ENCODE assay signal across 11 cellular contexts in genomic region chr4:105194328-105195231, GRCh38. TPM values are rescaled to one million over a fixed set of nuclear protein-coding genes. Genes with fewer than 3 reads are reported as not detected.
DNase-seq lines count a peak whose midpoint lies in the region; ATAC-seq and TF ChIP-seq lines count a peak whose summit lies in the region.
"Had no signal": no experiment of that assay in that cellular context is flagged by ENCODE, and none has a peak within 500 bp of the region (broad histone marks: within the 10 kb centered on the region; RNA-seq: fewer than 3 reads in every experiment).

No MANE protein-coding gene starts in this region.

- no peak for DNase-seq in activated naive CD4-positive, alpha-beta T cell treated with Interleukin-2 at 50 U/mL for 16 hours
- DNase-seq in NCI-H2107 (lab: John Stamatoyannopoulos, UW): no peak
- DNase-seq in uterus: no peak
- no peak for DNase-seq in NCI-H128 (lab: John Stamatoyannopoulos, UW; ENCODE audit: unreplicated experiment)
- DNase-seq: left lung; stimulated activated CD4-positive, alpha-beta T cell treated with anti-CD3 and anti-CD28 coated beads, Interleukin-4, amount 100 ng/mL, for 4 hours had no signal

- H3K4me1 Mint-ChIP-seq in activated naive CD4-positive, alpha-beta T cell treated with anti-CD3 and anti-CD28 coated beads, Interleukin-2, amount 50 U/mL, for 24 hours: peaks cover 79% of the 10 kb centered on the region
- H3K4me1 Mint-ChIP-seq in activated T-helper 17 cell treated with anti-CD3 and anti-CD28 coated beads, Interleukin-2, amount 50 U/mL, for 72 hours: peaks cover 52% of the 10 kb centered on the region
- H3K4me1 Mint-ChIP-seq in stimulated activated naive CD8-positive, alpha-beta T cell treated with anti-CD3 and anti-CD28 coated beads, Interleukin-15, Interleukin-2, amounts not matched to agents 100 ng/mL and 50 ng/mL, for 24 hours (ENCODE audit: low read depth): peaks cover 78% of the 10 kb centered on the region

- H3K4me1 ChIP-seq in uterus: peaks cover 6% of the 10 kb centered on the region in 2 donors

- peak overlapping the region; percentile 16 for H3K4me3 Mint-ChIP-seq in activated naive CD4-positive, alpha-beta T cell treated with anti-CD3 and anti-CD28 coated beads, Interleukin-2, amount 50 U/mL, for 24 hours
- H3K4me3 Mint-ChIP-seq in activated T-helper 17 cell treated with anti-CD3 and anti-CD28 coated beads, Interleukin-2, amount 50 U/mL, for 72 hours: peak overlapping the region; percentile 20
- peak overlapping the region; percentile 28 for H3K4me3 Mint-ChIP-seq in stimulated activated naive CD8-positive, alpha-beta T cell treated with anti-CD3 and anti-CD28 coated beads, Interleukin-15, Interleukin-2, amounts not matched to agents 100 ng/mL and 50 ng/mL, for 24 hours
- H3K4me3 Mint-ChIP-seq: B cell had no signal

- no peak overlapping the region for H3K4me3 ChIP-seq in uterus
- H3K4me3 ChIP-seq: left lung had no signal

- no peaks in the 10 kb centered on the region for H3K9me3 ChIP-seq in uterus
- H3K9me3 ChIP-seq: left lung had no signal

- TF ChIP-seq CTCF in uterus (IDR thresholded peaks at IDR 0.05): no peak

- H3K36me3 ChIP-seq in uterus: no peaks in the 10 kb centered on the region
- H3K36me3 ChIP-seq: left lung had no signal

- H3K27ac Mint-ChIP-seq in activated naive CD4-positive, alpha-beta T cell treated with anti-CD3 and anti-CD28 coated beads, Interleukin-2, amount 50 U/mL, for 24 hours: peak overlapping the region; percentile 61
- peak overlapping the region; percentile 48 for H3K27ac Mint-ChIP-seq in activated T-helper 17 cell treated with anti-CD3 and anti-CD28 coated beads, Interleukin-2, amount 50 U/mL, for 72 hours
- peak overlapping the region; percentile 34 for H3K27ac Mint-ChIP-seq in stimulated activated naive CD8-positive, alpha-beta T cell treated with anti-CD3 and anti-CD28 coated beads, Interleukin-15, Interleukin-2, amounts not matched to agents 100 ng/mL and 50 ng/mL, for 24 hours
- H3K27ac Mint-ChIP-seq: B cell had no signal

- no peak overlapping the region for H3K27ac ChIP-seq in uterus

- TF ChIP-seq POLR2A in uterus (IDR thresholded peaks at IDR 0.05): no peak

- peaks cover 47% of the 10 kb centered on the region for H3K36me3 Mint-ChIP-seq in activated naive CD4-positive, alpha-beta T cell treated with anti-CD3 and anti-CD28 coated beads, Interleukin-2, amount 50 U/mL, for 24 hours
- peaks cover 95% of the 10 kb centered on the region for H3K36me3 Mint-ChIP-seq in activated T-helper 17 cell treated with anti-CD3 and anti-CD28 coated beads, Interleukin-2, amount 50 U/mL, for 72 hours (ENCODE audit: low read depth)
- H3K36me3 Mint-ChIP-seq in stimulated activated naive CD8-positive, alpha-beta T cell treated with anti-CD3 and anti-CD28 coated beads, Interleukin-15, Interleukin-2, amounts not matched to agents 100 ng/mL and 50 ng/mL, for 24 hours (ENCODE audit: low read depth): peaks cover 54% of the 10 kb centered on the region

- intact Hi-C loops in uterus (cut with DNase I; ENCODE audit: low total_unique reads): no loop called here

- H3K9me3 Mint-ChIP-seq in activated naive CD4-positive, alpha-beta T cell treated with anti-CD3 and anti-CD28 coated beads, Interleukin-2, amount 50 U/mL, for 24 hours: peaks cover 3% of the 10 kb centered on the region
- no peaks in the 10 kb centered on the region for H3K9me3 Mint-ChIP-seq in activated T-helper 17 cell treated with anti-CD3 and anti-CD28 coated beads, Interleukin-2, amount 50 U/mL, for 72 hours
- no peaks in the 10 kb centered on the region for H3K9me3 Mint-ChIP-seq in stimulated activated naive CD8-positive, alpha-beta T cell treated with anti-CD3 and anti-CD28 coated beads, Interleukin-15, Interleukin-2, amounts not matched to agents 100 ng/mL and 50 ng/mL, for 24 hours

- no peaks in the 10 kb centered on the region for H3K27me3 ChIP-seq in uterus
- H3K27me3 ChIP-seq: left lung had no signal

- ATAC-seq in HG02943 (IDR thresholded peaks at IDR 0.05; ENCODE audit: low read depth, unreplicated experiment): peak; percentile 77
- ATAC-seq in activated T-helper 17 cell treated with anti-CD3 and anti-CD28 coated beads, Interleukin-2, amount 50 U/mL, for 72 hours (replicated peaks): peak; percentile 65
- ATAC-seq: left lung had no signal

- no peaks in the 10 kb centered on the region for H3K27me3 Mint-ChIP-seq in activated naive CD4-positive, alpha-beta T cell treated with anti-CD3 and anti-CD28 coated beads, Interleukin-2, amount 50 U/mL, for 24 hours
- H3K27me3 Mint-ChIP-seq in activated T-helper 17 cell treated with anti-CD3 and anti-CD28 coated beads, Interleukin-2, amount 50 U/mL, for 72 hours: no peaks in the 10 kb centered on the region
- no peaks in the 10 kb centered on the region for H3K27me3 Mint-ChIP-seq in stimulated activated naive CD8-positive, alpha-beta T cell treated with anti-CD3 and anti-CD28 coated beads, Interleukin-15, Interleukin-2, amounts not matched to agents 100 ng/mL and 50 ng/mL, for 24 hours
- H3K27me3 Mint-ChIP-seq: B cell had no signal

RNA-seq across cellular contexts. Expression of gene TET2, which starts 47.9 kb away (rescaled TPM):
- total RNA-seq in activated T-helper 17 cell treated with anti-CD3 and anti-CD28 coated beads, Interleukin-2, amount 50 U/mL, for 72 hours: 10 to 100 TPM; 41.8 to 87.4 TPM
- total RNA-seq in uterus: 10 to 100 TPM; 17.9 to 93.5 (median 35.9) TPM
